ENCODE assay signal across 17 cellular contexts in genomic region chr6:7878401-7878964, GRCh38.
"Had no signal": no experiment of that assay in that cellular context is flagged by ENCODE, and none has a peak within 500 bp of the region (broad histone marks: within the 10 kb centered on the region; RNA-seq: fewer than 3 reads in every experiment).

No MANE protein-coding gene starts in this region.

- H3K9me3 ChIP-seq: body of pancreas, transverse colon had no signal

- ATAC-seq: activated CD4-positive, alpha-beta T cell treated with anti-CD3 and anti-CD28 coated beads for 36 hours; activated CD8-positive, alpha-beta T cell treated with anti-CD3 and anti-CD28 coated beads for 36 hours; activated naive CD4-positive, alpha-beta T cell treated with anti-CD3 and anti-CD28 coated beads, Interleukin-2, amount 50 U/mL, for 72 hours; activated T-cell treated with anti-CD3 and anti-CD28 coated beads, Interleukin-2, amount 50 U/mL, for 4 hours; body of pancreas; stimulated activated memory B cell treated with anti-CD40 and anti-IgM and Interleukin-4, amounts not matched to agents 10 μg/mL and 1 μg/mL and 100 μg/mL, for 72 hours had no signal

- H3K27ac Mint-ChIP-seq: activated CD4-positive, alpha-beta T cell treated with anti-CD3 and anti-CD28 coated beads for 36 hours; activated CD8-positive, alpha-beta T cell treated with anti-CD3 and anti-CD28 coated beads for 36 hours; mesothelial cell of epicardium; stimulated activated memory B cell treated with anti-CD40 and anti-IgM and Interleukin-4, amounts not matched to agents 10 μg/mL and 1 μg/mL and 100 μg/mL, for 72 hours; T-helper 1 cell treated with Interleukin-12 subunit alpha and Interleukin-12 subunit beta and Interleukin-4 antibody, amounts not matched to agents 30 μg/mL and 1 μg/mL, for 36 hours had no signal

- DNase-seq: activated CD4-positive, alpha-beta T cell treated with anti-CD3 and anti-CD28 coated beads for 36 hours; activated CD8-positive, alpha-beta T cell treated with anti-CD3 and anti-CD28 coated beads for 36 hours; activated effector memory CD4-positive, alpha-beta T cell treated with Interleukin-2 at 50 U/mL for 16 hours; activated T-cell treated with anti-CD3 and anti-CD28 coated beads, Interleukin-2, amount 50 U/mL, for 4 hours; amniotic stem cell; body of pancreas; central memory CD4-positive, alpha-beta T cell; cortex of kidney; effector memory CD4-positive, alpha-beta T cell; left cardiac atrium; substantia nigra; transverse colon had no signal

- H3K9me3 Mint-ChIP-seq: T-helper 1 cell treated with Interleukin-12 subunit alpha and Interleukin-12 subunit beta and Interleukin-4 antibody, amounts not matched to agents 30 μg/mL and 1 μg/mL, for 36 hours had no signal

- H3K4me1 Mint-ChIP-seq: activated CD4-positive, alpha-beta T cell treated with anti-CD3 and anti-CD28 coated beads for 36 hours; mesothelial cell of epicardium; stimulated activated memory B cell treated with anti-CD40 and anti-IgM and Interleukin-4, amounts not matched to agents 10 μg/mL and 1 μg/mL and 100 μg/mL, for 72 hours had no signal

- H3K27me3 Mint-ChIP-seq: activated CD4-positive, alpha-beta T cell treated with anti-CD3 and anti-CD28 coated beads for 36 hours; activated CD8-positive, alpha-beta T cell treated with anti-CD3 and anti-CD28 coated beads for 36 hours; stimulated activated memory B cell treated with anti-CD40 and anti-IgM and Interleukin-4, amounts not matched to agents 10 μg/mL and 1 μg/mL and 100 μg/mL, for 72 hours had no signal

- H3K4me3 ChIP-seq: body of pancreas, lung, transverse colon had no signal

- H3K4me1 ChIP-seq: body of pancreas, transverse colon had no signal

- H3K4me3 Mint-ChIP-seq: activated CD4-positive, alpha-beta T cell treated with anti-CD3 and anti-CD28 coated beads for 36 hours; activated CD8-positive, alpha-beta T cell treated with anti-CD3 and anti-CD28 coated beads for 36 hours; activated T-cell treated with anti-CD3 and anti-CD28 coated beads, Interleukin-2, amount 50 U/mL, for 4 hours; mesothelial cell of epicardium; stimulated activated memory B cell treated with anti-CD40 and anti-IgM and Interleukin-4, amounts not matched to agents 10 μg/mL and 1 μg/mL and 100 μg/mL, for 72 hours; T-helper 1 cell treated with Interleukin-12 subunit alpha and Interleukin-12 subunit beta and Interleukin-4 antibody, amounts not matched to agents 30 μg/mL and 1 μg/mL, for 36 hours had no signal

- H3K27ac ChIP-seq: body of pancreas, transverse colon had no signal

- H3K27me3 ChIP-seq: body of pancreas, transverse colon had no signal
